Comparison of ENCODE assay signal across 20 cellular contexts in genomic region chr1:64940026-64940425, GRCh38. TPM values are rescaled to one million over a fixed set of nuclear protein-coding genes. Genes with fewer than 3 reads are reported as not detected.
A peak's percentile ranks its signal among the peaks of the same experiment; 100 is the strongest.
DNase-seq lines count a peak whose midpoint lies in the region; ATAC-seq and TF ChIP-seq lines count a peak whose summit lies in the region.
"Had no signal": no experiment of that assay in that cellular context is flagged by ENCODE, and none has a peak within 500 bp of the region (broad histone marks: within the 10 kb centered on the region; RNA-seq: fewer than 3 reads in every experiment).

No MANE protein-coding gene starts in this region.

- H3K4me1 Mint-ChIP-seq in CD14-positive monocyte = peaks cover 54% of the 10 kb centered on the region
- peaks cover 67% of the 10 kb centered on the region for H3K4me1 Mint-ChIP-seq in activated CD8-positive, alpha-beta T cell treated with anti-CD3 and anti-CD28 coated beads for 36 hours (ENCODE audit: low read depth)

- H3K4me3 ChIP-seq in IMR-90 (ENCODE audit: insufficient read depth, low read depth, low read length) (no peak overlapping the region), left lung (no peak overlapping the region)
- H3K4me3 ChIP-seq: SJCRH30, uterus had no signal

- H3K4me3 Mint-ChIP-seq in CD14-positive monocyte = peak overlapping the region in 1 of 2 donors; percentile 35
- H3K4me3 Mint-ChIP-seq in activated CD8-positive, alpha-beta T cell treated with anti-CD3 and anti-CD28 coated beads for 36 hours = no peak overlapping the region
- H3K4me3 Mint-ChIP-seq: dendritic cell treated with granulocyte-macrophage colony-stimulating factor and Interleukin-4, amounts not matched to agents 40 ng/mL and 50 ng/mL, for 4 days had no signal

- H3K4ac ChIP-seq in IMR-90 (ENCODE audit: low read depth, low read length) = no peak overlapping the region

- H3K27me3 Mint-ChIP-seq in CD14-positive monocyte (ENCODE audit: low read depth in 3 of 3) = peaks cover 0 to 3% (median 0%) of the 10 kb centered on the region in 3 donors
- H3K27me3 Mint-ChIP-seq in activated CD8-positive, alpha-beta T cell treated with anti-CD3 and anti-CD28 coated beads for 36 hours = no peaks in the 10 kb centered on the region
- H3K27me3 Mint-ChIP-seq: dendritic cell treated with granulocyte-macrophage colony-stimulating factor and Interleukin-4, amounts not matched to agents 40 ng/mL and 50 ng/mL, for 4 days had no signal

- H3K36me3 ChIP-seq in IMR-90 (ENCODE audit: control insufficient read depth, insufficient read depth, low read length) (no peaks in the 10 kb centered on the region), left lung (no peaks in the 10 kb centered on the region)
- H3K36me3 ChIP-seq: SJCRH30, uterus had no signal

- no peak overlapping the region for H3K9ac ChIP-seq in IMR-90 (ENCODE audit: low read depth, low read length)

- peak overlapping the region; percentile 8 for H2BK5ac ChIP-seq in IMR-90 (ENCODE audit: low read depth, low read length, poor library complexity, severe bottlenecking)

- H2BK120ac ChIP-seq in IMR-90 (ENCODE audit: low read depth, low read length) = no peak overlapping the region

- intact Hi-C loops in CD14-positive monocyte (cut with micrococcal nuclease) (no loop called here), IMR-90 (cut with micrococcal nuclease) (no loop called here), left lung (cut with DNase I) (no loop called here)
- intact Hi-C loops in activated CD8-positive, alpha-beta T cell treated with anti-CD3 and anti-CD28 coated beads for 36 hours (cut with micrococcal nuclease) = no loop called here

- WGBS in IMR-90 (ENCODE audit: extremely low coverage in 2 of 2, insufficient read length in 1 of 2), 2 experiments = no CpG with 5 or more reads among the region's 3 CpGs

- no peak for TF ChIP-seq POLR2A in IMR-90 (IDR thresholded peaks at IDR 0.05; ENCODE audit: low read depth, low read length)

- no peak for TF ChIP-seq RAD21 in IMR-90 (IDR thresholded peaks at IDR 0.05; ENCODE audit: low read length)

- H3K9me3 Mint-ChIP-seq in CD14-positive monocyte = no peaks in the 10 kb centered on the region
- H3K9me3 Mint-ChIP-seq in activated CD8-positive, alpha-beta T cell treated with anti-CD3 and anti-CD28 coated beads for 36 hours = peaks cover 4% of the 10 kb centered on the region
- H3K9me3 Mint-ChIP-seq: dendritic cell treated with granulocyte-macrophage colony-stimulating factor and Interleukin-4, amounts not matched to agents 40 ng/mL and 50 ng/mL, for 4 days had no signal

- H4K8ac ChIP-seq in IMR-90 (ENCODE audit: low read depth in 2 of 2, low read length in 2 of 2) = no peak overlapping the region

- no peak overlapping the region for H2AFZ ChIP-seq in IMR-90 (replicated peaks; ENCODE audit: low read length, poor library complexity)

- no peaks in the 10 kb centered on the region for H3K27me3 ChIP-seq in IMR-90 (ENCODE audit: control insufficient read depth, insufficient read depth, low read length)
- no peaks in the 10 kb centered on the region for H3K27me3 ChIP-seq in left lung
- H3K27me3 ChIP-seq: SJCRH30, uterus had no signal

- H3K9me3 ChIP-seq in IMR-90 (ENCODE audit: control insufficient read depth, insufficient read depth, low read length) = no peaks in the 10 kb centered on the region
- H3K9me3 ChIP-seq in left lung = no peaks in the 10 kb centered on the region
- H3K9me3 ChIP-seq: uterus had no signal

- H3K56ac ChIP-seq in IMR-90 (ENCODE audit: extremely low read depth, insufficient read depth, low read length) = no peak overlapping the region

- no TSS peak for BruUV-seq in IMR-90 (replicated peaks; lab: Mats Ljungman, UMichigan)

- H3K14ac ChIP-seq in IMR-90 (replicated peaks; ENCODE audit: low read depth, low read length) = no peak overlapping the region

- no peak overlapping the region for H2BK20ac ChIP-seq in IMR-90 (ENCODE audit: low read depth, low read length)

- dilution Hi-C loops in IMR-90 (cut with HindIII; ENCODE audit: low sequenced_read_pairs, unreplicated experiment) = no loop called here

- peak overlapping the region; percentile 56 to 78 (median 67) for H3K27ac Mint-ChIP-seq in CD14-positive monocyte
- H3K27ac Mint-ChIP-seq in activated CD8-positive, alpha-beta T cell treated with anti-CD3 and anti-CD28 coated beads for 36 hours = peak overlapping the region; percentile 30
- H3K27ac Mint-ChIP-seq: dendritic cell treated with granulocyte-macrophage colony-stimulating factor and Interleukin-4, amounts not matched to agents 40 ng/mL and 50 ng/mL, for 4 days had no signal

- peaks cover 7% of the 10 kb centered on the region; the same call in 1 of the 2 replicates for H3K9me1 ChIP-seq in IMR-90 (ENCODE audit: insufficient read depth, low read length)

- H3K79me1 ChIP-seq in IMR-90 (ENCODE audit: low read depth in 1 of 2, low read length in 2 of 2) = peaks cover 16 to 64% of the 10 kb centered on the region in 2 experiments

- H3K18ac ChIP-seq in IMR-90 (ENCODE audit: low read depth, low read length) = no peak overlapping the region

- no peak overlapping the region for H2AK9ac ChIP-seq in IMR-90 (replicated peaks; ENCODE audit: low read depth, low read length, poor library complexity)

- H3K4me2 ChIP-seq in IMR-90 (ENCODE audit: low read depth, low read length) = no peak overlapping the region

- DNase-seq in CD14-positive monocyte (ENCODE audit: low spot score) (no peak), IMR-90 (no peak), lung microvascular endothelial cell (ENCODE audit: low read depth in 2 of 2) (peak; percentile 44 to 64), left lung (no peak)
- DNase-seq in activated CD8-positive, alpha-beta T cell treated with anti-CD3 and anti-CD28 coated beads for 36 hours = no peak
- no peak for DNase-seq in stimulated activated CD4-positive, alpha-beta T cell treated with anti-CD3 and anti-CD28 coated beads, Interleukin-4, amount 100 ng/mL, for 4 hours
- no peak for DNase-seq in activated CD8-positive, alpha-beta memory T cell treated with anti-CD3 and anti-CD28 coated beads, Interleukin-2, amount 50 U/mL, for 4 hours
- DNase-seq: activated CD4-positive, alpha-beta T cell treated with anti-CD3 and anti-CD28 coated beads, Interleukin-2, amount 50 U/mL, for 4 hours; activated effector memory CD4-positive, alpha-beta T cell treated with Interleukin-2 at 50 U/mL for 16 hours; DMS153; HCEC 1CT; NCI-H1105; NCI-H446 treated with DMSO at 0.1 percent for 48 hours; OCI-M1; SJCRH30; T-helper 9 cell; uterus had no signal

- H3K36me3 Mint-ChIP-seq in CD14-positive monocyte = peaks cover 0 to 5% of the 10 kb centered on the region in 2 donors
- H3K36me3 Mint-ChIP-seq in activated CD8-positive, alpha-beta T cell treated with anti-CD3 and anti-CD28 coated beads for 36 hours (ENCODE audit: low read depth) = peaks cover 17% of the 10 kb centered on the region

- peaks cover 47% of the 10 kb centered on the region for H4K20me1 ChIP-seq in IMR-90 (ENCODE audit: insufficient read depth, low read length)

- no peak overlapping the region for H3K23ac ChIP-seq in IMR-90 (ENCODE audit: low read depth, low read length)

- ATAC-seq in IMR-90 (ENCODE audit: low read depth) = no peak
- peak; percentile 73 for ATAC-seq in activated CD8-positive, alpha-beta T cell treated with anti-CD3 and anti-CD28 coated beads for 36 hours
- no peak for ATAC-seq in HG02884 (IDR thresholded peaks at IDR 0.05; ENCODE audit: unreplicated experiment)
- ATAC-seq in left lung = no peak
- ATAC-seq: left lobe of liver had no signal

- H4K5ac ChIP-seq in IMR-90 (ENCODE audit: low read depth, low read length) = no peak overlapping the region

- H2BK15ac ChIP-seq in IMR-90 (ENCODE audit: low read depth, low read length) = no peak overlapping the region

- H3K4me1 ChIP-seq in IMR-90 (ENCODE audit: control insufficient read depth, insufficient read depth, low read length) (peaks cover 3% of the 10 kb centered on the region; the same call in 1 of the 2 replicates), left lung (peaks cover under 1 to 59% of the 10 kb centered on the region in 2 donors)

- POLR2A ChIA-PET in IMR-90 (lab: Charles Lee; ENCODE audit: unreplicated experiment) = no interaction called here
- POLR2A ChIA-PET in activated CD8-positive, alpha-beta T cell treated with anti-CD3 and anti-CD28 coated beads for 36 hours (lab: Charles Lee) = interaction anchor here (0.9 to 1.1 kb wide), 2 partner anchors 21 to 22 kb away, joined by 3 read pairs; no protein-coding TSS in a partner anchor

- no peak overlapping the region for H3K27ac ChIP-seq in IMR-90 (ENCODE audit: insufficient read depth, low read length)
- no peak overlapping the region for H3K27ac ChIP-seq in left lung
- H3K27ac ChIP-seq: SJCRH30, uterus had no signal

- in situ Hi-C loops in IMR-90 (cut with MboI; ENCODE audit: low sequenced_read_pairs) = no loop called here

- H2AK5ac ChIP-seq in IMR-90 (ENCODE audit: low read depth, low read length) = no peak overlapping the region

- CTCF ChIA-PET in IMR-90 (lab: Yijun Ruan, JAX) = no interaction called here
- CTCF ChIA-PET in activated CD8-positive, alpha-beta T cell treated with anti-CD3 and anti-CD28 coated beads for 36 hours (lab: Charles Lee) = interaction anchor here (0.7 to 1.7 kb wide), 4 partner anchors 8 to 71 kb away, joined by 3 read pairs; no protein-coding TSS in a partner anchor

- TF ChIP-seq CTCF in CD14-positive monocyte (IDR thresholded peaks at IDR 0.05) (no peak), IMR-90 (conservative IDR thresholded peaks at IDR 0.05; ENCODE audit: low read depth, low read length) (no peak), left lung (IDR thresholded peaks at IDR 0.05) (no peak)
- TF ChIP-seq CTCF in activated CD8-positive, alpha-beta T cell treated with anti-CD3 and anti-CD28 coated beads for 36 hours (IDR thresholded peaks at IDR 0.05) = no peak

- no peak overlapping the region for H4K91ac ChIP-seq in IMR-90 (ENCODE audit: insufficient read depth, low read depth, low read length)

TF ChIP-seq in IMR-90, 13 proteins besides CTCF, POLR2A, EP300 and RAD21:
- TF ChIP-seq CHD1 (IDR thresholded peaks at IDR 0.05; ENCODE audit: low read depth, low read length) (no peak), MAZ (IDR thresholded peaks at IDR 0.05; ENCODE audit: borderline replicate concordance, low read depth, low read length) (no peak), MXI1 (IDR thresholded peaks at IDR 0.05; ENCODE audit: borderline replicate concordance, low read depth, low read length) (no peak), MAFK (IDR thresholded peaks at IDR 0.05; ENCODE audit: low read depth, low read length) (no peak)

RNA-seq across cellular contexts. Expression of gene JAK1, which starts 26.3 kb away (rescaled TPM):
- 10 to 100 TPM; 43.1 to 72.6 TPM for polyA plus RNA-seq in CD14-positive monocyte
- 101 and 103 TPM in 2 replicates for total RNA-seq in IMR-90 (2012; rRNA removed)
- polyA plus RNA-seq in IMR-90 (2012; rRNA removed) = 61.6 and 76.9 TPM in 2 replicates
- 27.1 and 56.2 TPM in 2 replicates for polyA plus RNA-seq in IMR-90 (2012; cell fraction: cytosol; rRNA removed)
- 24.6 and 68.2 TPM in 2 replicates for polyA plus RNA-seq in IMR-90 (2012; cell fraction: nucleus; rRNA removed; ENCODE audit: low replicate concordance)
- 100 to 1,000 TPM in 1 of 2 experiments, 10 to 100 TPM in 1; 96.3 to 108 TPM for total RNA-seq in activated CD8-positive, alpha-beta T cell treated with anti-CD3 and anti-CD28 coated beads for 36 hours
- 124 and 125 TPM in 2 replicates for total RNA-seq in lung microvascular endothelial cell
- 100 to 1,000 TPM; 145 to 162 TPM for total RNA-seq in left lung

Comparison
In these comparisons a context has a peak if more than half of its experiments do, and no peak if none do; other contexts are left out.
1. DNase-seq: peak in lung microvascular endothelial cell (2 of 2); none in CD14-positive monocyte (single experiment), IMR-90 (single experiment), activated CD8-positive, alpha-beta T cell treated with anti-CD3 and anti-CD28 coated beads for 36 hours (single experiment), stimulated activated CD4-positive, alpha-beta T cell treated with anti-CD3 and anti-CD28 coated beads, Interleukin-4, amount 100 ng/mL, for 4 hours (0 of 2), activated CD8-positive, alpha-beta memory T cell treated with anti-CD3 and anti-CD28 coated beads, Interleukin-2, amount 50 U/mL, for 4 hours (single experiment) and left lung (0 of 2).